Comparison of ENCODE assay signal across 21 cellular contexts in the genomic region with DNA sequence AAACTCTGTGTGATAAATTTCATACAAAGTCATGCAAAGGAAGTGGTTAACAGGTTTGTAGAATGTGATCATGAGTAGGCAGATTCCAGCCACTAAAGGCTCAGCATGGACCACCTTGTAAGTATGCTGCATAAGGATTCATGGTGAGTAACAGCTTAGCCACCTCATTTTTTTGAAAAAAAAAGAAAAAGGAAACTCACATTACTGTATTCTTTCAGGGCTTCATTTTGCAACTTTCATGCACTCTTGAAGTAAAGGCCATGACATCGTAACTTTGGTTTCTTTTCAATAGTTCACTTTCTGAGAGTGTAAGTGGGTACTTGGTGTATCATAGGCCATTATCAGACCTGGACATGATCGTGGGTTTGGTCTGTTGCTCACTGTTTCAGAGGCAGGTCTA.
A peak's percentile ranks its signal among the peaks of the same experiment; 100 is the strongest.
DNase-seq lines count a peak whose midpoint lies in the region; ATAC-seq and TF ChIP-seq lines count a peak whose summit lies in the region.
"Had no signal": no experiment of that assay in that cellular context is flagged by ENCODE, and none has a peak within 500 bp of the region (broad histone marks: within the 10 kb centered on the region; RNA-seq: fewer than 3 reads in every experiment).

No MANE protein-coding gene starts in this region.

- H3K9me3 Mint-ChIP-seq in GM23338 = no peaks in the 10 kb centered on the region
- H3K9me3 Mint-ChIP-seq: CD8-positive, alpha-beta T cell; nephron had no signal

- no peaks in the 10 kb centered on the region for H3K36me3 Mint-ChIP-seq in GM23338 (ENCODE audit: low read depth)
- H3K36me3 Mint-ChIP-seq: CD8-positive, alpha-beta T cell had no signal

- no peaks in the 10 kb centered on the region for H3K27me3 ChIP-seq in GM23338 (ENCODE audit: insufficient read depth)
- H3K27me3 ChIP-seq: cardiac muscle cell, hepatocyte had no signal

- 0 out of 2 replicates have a peak overlapping the region, but pooled peaks have one; percentile 14 for H3K27ac Mint-ChIP-seq in GM23338
- H3K27ac Mint-ChIP-seq: CD8-positive, alpha-beta T cell; nephron; T-helper 17 cell had no signal

- H3K4me1 Mint-ChIP-seq in GM23338 = no peaks in the 10 kb centered on the region
- H3K4me1 Mint-ChIP-seq: nephron, T-helper 17 cell had no signal

- no peak overlapping the region for H3K4me3 ChIP-seq in GM23338
- H3K4me3 ChIP-seq: cardiac muscle cell, hepatocyte had no signal

- peaks cover 7% of the 10 kb centered on the region; the same call in 1 of the 2 replicates for H3K9me2 ChIP-seq in GM23338 (ENCODE audit: insufficient read depth)

- no peaks in the 10 kb centered on the region for H4K20me1 ChIP-seq in GM23338 (replicated peaks; ENCODE audit: insufficient read depth)

- no peak overlapping the region for H3K27ac ChIP-seq in GM23338 (ENCODE audit: low read depth)
- H3K27ac ChIP-seq: cardiac muscle cell, hepatocyte, RWPE1 had no signal

- no peak overlapping the region for H3K4me3 Mint-ChIP-seq in GM23338
- H3K4me3 Mint-ChIP-seq: CD8-positive, alpha-beta T cell; nephron; T-helper 17 cell had no signal

- H3K79me2 ChIP-seq in GM23338 (replicated peaks; ENCODE audit: insufficient read depth) = no peaks in the 10 kb centered on the region
- H3K79me2 ChIP-seq: hepatocyte had no signal

- no peaks in the 10 kb centered on the region for H3F3A ChIP-seq in GM23338 (replicated peaks; ENCODE audit: low read depth)

- H3K36me3 ChIP-seq in GM23338 (ENCODE audit: insufficient read depth) = no peaks in the 10 kb centered on the region
- H3K36me3 ChIP-seq: cardiac muscle cell had no signal

- DNase-seq in AG08396 (ENCODE audit: low spot score) (peak; percentile 15), GM23338 (ENCODE audit: low spot score) (no peak), amniotic epithelial cell (ENCODE audit: low read depth) (peak; percentile 66), iris pigment epithelial cell (ENCODE audit: low read depth) (peak; percentile 84), NCI-H446 treated with DMSO at 0.1 percent for 48 hours (lab: John Stamatoyannopoulos, UW) (no peak), mesenteric fat pad (ENCODE audit: low spot score) (no peak), NCI-H2171 treated with DMSO at 0.1 percent for 48 hours (lab: John Stamatoyannopoulos, UW) (no peak)
- DNase-seq: activated CD4-positive, alpha-beta T cell treated with anti-CD3 and anti-CD28 coated beads for 48 hours; CD8-positive, alpha-beta T cell; GOT3; KG1; NCI-H1436 treated with DMSO at 0.1 percent for 48 hours; NCI-H524 treated with DMSO at 0.1 percent for 48 hours; right cardiac atrium; stimulated activated naive CD4-positive, alpha-beta T cell; T-helper 17 cell had no signal

- 0 out of 2 replicates have a peak overlapping the region, but pooled peaks have one; percentile 8 for H2AFZ ChIP-seq in GM23338
- H2AFZ ChIP-seq: hepatocyte had no signal

- no peak for ATAC-seq in GM23338
- ATAC-seq in HG03045 (IDR thresholded peaks at IDR 0.05; ENCODE audit: unreplicated experiment) = no peak
- ATAC-seq: CD8-positive, alpha-beta T cell; right cardiac atrium; T-helper 17 cell had no signal

- H3K4me2 ChIP-seq in GM23338 = no peak overlapping the region
- H3K4me2 ChIP-seq: hepatocyte had no signal

- TF ChIP-seq CTCF in GM23338 (conservative IDR thresholded peaks at IDR 0.05; ENCODE audit: low read depth in 2 of 2) = no peak

- H3K27me3 Mint-ChIP-seq in GM23338 (ENCODE audit: insufficient read depth, low read depth, poor library complexity) = no peaks in the 10 kb centered on the region

- no peaks in the 10 kb centered on the region for H3K4me1 ChIP-seq in GM23338 (ENCODE audit: insufficient read depth)

TF ChIP-seq in GM23338, 12 proteins besides CTCF, POLR2A, EP300 and RAD21 (continues in another document):
- TF ChIP-seq, protein P1, sequence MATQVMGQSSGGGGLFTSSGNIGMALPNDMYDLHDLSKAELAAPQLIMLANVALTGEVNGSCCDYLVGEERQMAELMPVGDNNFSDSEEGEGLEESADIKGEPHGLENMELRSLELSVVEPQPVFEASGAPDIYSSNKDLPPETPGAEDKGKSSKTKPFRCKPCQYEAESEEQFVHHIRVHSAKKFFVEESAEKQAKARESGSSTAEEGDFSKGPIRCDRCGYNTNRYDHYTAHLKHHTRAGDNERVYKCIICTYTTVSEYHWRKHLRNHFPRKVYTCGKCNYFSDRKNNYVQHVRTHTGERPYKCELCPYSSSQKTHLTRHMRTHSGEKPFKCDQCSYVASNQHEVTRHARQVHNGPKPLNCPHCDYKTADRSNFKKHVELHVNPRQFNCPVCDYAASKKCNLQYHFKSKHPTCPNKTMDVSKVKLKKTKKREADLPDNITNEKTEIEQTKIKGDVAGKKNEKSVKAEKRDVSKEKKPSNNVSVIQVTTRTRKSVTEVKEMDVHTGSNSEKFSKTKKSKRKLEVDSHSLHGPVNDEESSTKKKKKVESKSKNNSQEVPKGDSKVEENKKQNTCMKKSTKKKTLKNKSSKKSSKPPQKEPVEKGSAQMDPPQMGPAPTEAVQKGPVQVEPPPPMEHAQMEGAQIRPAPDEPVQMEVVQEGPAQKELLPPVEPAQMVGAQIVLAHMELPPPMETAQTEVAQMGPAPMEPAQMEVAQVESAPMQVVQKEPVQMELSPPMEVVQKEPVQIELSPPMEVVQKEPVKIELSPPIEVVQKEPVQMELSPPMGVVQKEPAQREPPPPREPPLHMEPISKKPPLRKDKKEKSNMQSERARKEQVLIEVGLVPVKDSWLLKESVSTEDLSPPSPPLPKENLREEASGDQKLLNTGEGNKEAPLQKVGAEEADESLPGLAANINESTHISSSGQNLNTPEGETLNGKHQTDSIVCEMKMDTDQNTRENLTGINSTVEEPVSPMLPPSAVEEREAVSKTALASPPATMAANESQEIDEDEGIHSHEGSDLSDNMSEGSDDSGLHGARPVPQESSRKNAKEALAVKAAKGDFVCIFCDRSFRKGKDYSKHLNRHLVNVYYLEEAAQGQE (IDR thresholded peaks at IDR 0.05; ENCODE audit: unreplicated experiment) = no peak
- no peak for TF ChIP-seq ZNF331 (CRISPR knock-in tag; IDR thresholded peaks at IDR 0.05; ENCODE audit: low read depth)
- no peak for TF ChIP-seq JUNB (IDR thresholded peaks at IDR 0.05; ENCODE audit: unreplicated experiment)
- TF ChIP-seq EZH2 (IDR thresholded peaks at IDR 0.05; ENCODE audit: low read depth, unreplicated experiment) = no peak
- TF ChIP-seq EZH2phosphoT487 (IDR thresholded peaks at IDR 0.05; ENCODE audit: unreplicated experiment) = no peak
- TF ChIP-seq, protein P2, sequence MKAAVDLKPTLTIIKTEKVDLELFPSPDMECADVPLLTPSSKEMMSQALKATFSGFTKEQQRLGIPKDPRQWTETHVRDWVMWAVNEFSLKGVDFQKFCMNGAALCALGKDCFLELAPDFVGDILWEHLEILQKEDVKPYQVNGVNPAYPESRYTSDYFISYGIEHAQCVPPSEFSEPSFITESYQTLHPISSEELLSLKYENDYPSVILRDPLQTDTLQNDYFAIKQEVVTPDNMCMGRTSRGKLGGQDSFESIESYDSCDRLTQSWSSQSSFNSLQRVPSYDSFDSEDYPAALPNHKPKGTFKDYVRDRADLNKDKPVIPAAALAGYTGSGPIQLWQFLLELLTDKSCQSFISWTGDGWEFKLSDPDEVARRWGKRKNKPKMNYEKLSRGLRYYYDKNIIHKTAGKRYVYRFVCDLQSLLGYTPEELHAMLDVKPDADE (IDR thresholded peaks at IDR 0.05) = no peak
- TF ChIP-seq STAT1 (IDR thresholded peaks at IDR 0.05; ENCODE audit: unreplicated experiment) = no peak

Comparison
In these comparisons a context has a peak if more than half of its experiments do, and no peak if none do; other contexts are left out.
1. DNase-seq: peak in AG08396 (single experiment), amniotic epithelial cell (single experiment) and iris pigment epithelial cell (single experiment); none in GM23338 (single experiment), NCI-H446 treated with DMSO at 0.1 percent for 48 hours (single experiment), mesenteric fat pad (single experiment) and NCI-H2171 treated with DMSO at 0.1 percent for 48 hours (single experiment).